In genomic region chr5:139908749-139909148, GRCh38 we compare ENCODE assay signal across 10 cellular contexts.
DNase-seq lines count a peak whose midpoint lies in the region; ATAC-seq lines count a peak whose summit lies in the region.
"Had no signal": no experiment of that assay in that cellular context is flagged by ENCODE, and none has a peak within 500 bp of the region (broad histone marks: within the 10 kb centered on the region; RNA-seq: fewer than 3 reads in every experiment).

No MANE protein-coding gene starts in this region.

- ATAC-seq in Right ventricle myocardium superior (ENCODE audit: poor library complexity) (no peak), left cardiac atrium (peak; percentile 32 to 51), GM21825 (IDR thresholded peaks at IDR 0.05; ENCODE audit: unreplicated experiment) (no peak)

- intact Hi-C loops in Right ventricle myocardium superior (cut with DNase I), result no loop called here
- intact Hi-C loops in cardiac septum (cut with DNase I), result no loop called here
- intact Hi-C loops in left cardiac atrium (cut with DNase I), result no loop called here

- DNase-seq in Right ventricle myocardium superior (peak; percentile 56), cardiac septum (ENCODE audit: low spot score) (no peak), amniotic epithelial cell (ENCODE audit: low read depth) (peak; percentile 49), left cardiac atrium (peak; percentile 45), ureter (ENCODE audit: low spot score) (peak; percentile 78), NCI-H2107 (lab: John Stamatoyannopoulos, UW) (no peak)
- no peak for DNase-seq in activated naive CD4-positive, alpha-beta T cell (lab: John Stamatoyannopoulos, UW)
- DNase-seq: NCI-H1092 treated with DMSO at 0.1 percent for 48 hours, NCI-H774 had no signal

Comparison
In these comparisons a context has a peak if more than half of its experiments do, and no peak if none do; other contexts are left out.
1. ATAC-seq: peak in left cardiac atrium (2 of 2); none in Right ventricle myocardium superior (single experiment) and GM21825 (single experiment).
2. DNase-seq: peak in Right ventricle myocardium superior (single experiment), amniotic epithelial cell (single experiment), left cardiac atrium (single experiment) and ureter (single experiment); none in cardiac septum (single experiment), NCI-H2107 (single experiment) and activated naive CD4-positive, alpha-beta T cell (0 of 4).